20 cellular contexts compared by ENCODE assay signal in the genomic region with DNA sequence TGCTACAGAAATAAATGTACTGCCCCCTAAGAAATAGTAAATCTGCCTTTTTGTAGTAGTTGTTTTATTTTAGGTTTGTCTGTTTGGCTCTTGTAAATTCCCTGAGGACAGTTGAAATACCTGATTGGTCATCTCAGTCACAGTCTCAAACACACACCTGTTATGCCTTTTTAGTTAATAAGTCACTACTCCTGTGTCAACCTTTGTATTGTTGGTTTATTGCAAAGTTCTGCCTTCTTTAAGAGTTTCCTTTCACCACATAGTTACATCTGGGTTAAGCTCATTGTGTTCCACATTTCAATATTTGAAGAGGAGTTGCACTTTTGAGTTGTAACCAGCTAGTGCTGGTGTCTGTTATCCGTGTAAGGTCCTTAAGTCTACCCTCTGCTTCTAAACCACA.
"Had no signal": no experiment of that assay in that cellular context is flagged by ENCODE, and none has a peak within 500 bp of the region (broad histone marks: within the 10 kb centered on the region; RNA-seq: fewer than 3 reads in every experiment).

No MANE protein-coding gene starts in this region.

- H3K9me3 ChIP-seq: heart left ventricle, lower lobe of right lung, neutrophil, right atrium auricular region, suprapubic skin, thyroid gland had no signal

- ATAC-seq: esophagus mucosa; heart left ventricle; lower lobe of right lung; naive thymus-derived CD4-positive, alpha-beta T cell; stimulated activated effector memory CD8-positive, alpha-beta T cell treated with anti-CD3 and anti-CD28 coated beads, Interleukin-12 subunit alpha, Interleukin-12 subunit beta, amount 100 ng/mL, for 72 hours; stimulated activated naive CD8-positive, alpha-beta T cell treated with anti-CD3 and anti-CD28 coated beads, Interleukin-15, Interleukin-2, amounts not matched to agents 100 U/mL and 50 U/mL, for 24 hours had no signal

- H3K4me1 Mint-ChIP-seq: memory B cell; naive thymus-derived CD4-positive, alpha-beta T cell; stimulated activated effector memory CD8-positive, alpha-beta T cell treated with anti-CD3 and anti-CD28 coated beads, Interleukin-12 subunit alpha, Interleukin-12 subunit beta, amount 100 ng/mL, for 72 hours had no signal

- H3K27ac ChIP-seq: heart left ventricle, lower lobe of right lung, neutrophil, right atrium auricular region, suprapubic skin, thyroid gland had no signal

- H3K4me1 ChIP-seq: heart left ventricle, lower lobe of right lung, right atrium auricular region, suprapubic skin had no signal

- H3K27ac Mint-ChIP-seq: memory B cell; naive thymus-derived CD4-positive, alpha-beta T cell; stimulated activated effector memory CD8-positive, alpha-beta T cell treated with anti-CD3 and anti-CD28 coated beads, Interleukin-12 subunit alpha, Interleukin-12 subunit beta, amount 100 ng/mL, for 72 hours; type B pancreatic cell had no signal

- H3K4me3 Mint-ChIP-seq: memory B cell; naive thymus-derived CD4-positive, alpha-beta T cell; stimulated activated effector memory CD8-positive, alpha-beta T cell treated with anti-CD3 and anti-CD28 coated beads, Interleukin-12 subunit alpha, Interleukin-12 subunit beta, amount 100 ng/mL, for 72 hours; type B pancreatic cell had no signal

- H3K27me3 ChIP-seq: heart left ventricle, neutrophil, right atrium auricular region, suprapubic skin, thyroid gland had no signal

- H3K4me3 ChIP-seq: heart left ventricle, lower lobe of right lung, right atrium auricular region, smooth muscle cell, suprapubic skin, thyroid gland had no signal

- H3K36me3 ChIP-seq: lower lobe of right lung, neutrophil, right atrium auricular region, suprapubic skin, thyroid gland had no signal

- H3K27me3 Mint-ChIP-seq: memory B cell; naive thymus-derived CD4-positive, alpha-beta T cell had no signal

- H3K36me3 Mint-ChIP-seq: memory B cell; naive thymus-derived CD4-positive, alpha-beta T cell; stimulated activated effector memory CD8-positive, alpha-beta T cell treated with anti-CD3 and anti-CD28 coated beads, Interleukin-12 subunit alpha, Interleukin-12 subunit beta, amount 100 ng/mL, for 72 hours; type B pancreatic cell had no signal

- H3K9me3 Mint-ChIP-seq: memory B cell; stimulated activated effector memory CD8-positive, alpha-beta T cell treated with anti-CD3 and anti-CD28 coated beads, Interleukin-12 subunit alpha, Interleukin-12 subunit beta, amount 100 ng/mL, for 72 hours; type B pancreatic cell had no signal

- DNase-seq: effector memory CD4-positive, alpha-beta T cell; heart left ventricle; islet precursor cell; lower lobe of right lung; naive thymus-derived CD4-positive, alpha-beta T cell; posterior cingulate gyrus; stimulated activated CD4-positive, alpha-beta T cell treated with anti-CD3 and anti-CD28 coated beads, Interleukin-4, amount 100 ng/mL, for 1 hour; stimulated activated CD8-positive, alpha-beta memory T cell treated with anti-CD3 and anti-CD28 coated beads, Interleukin-4, amount 100 ng/mL, for 48 hours; stimulated activated naive CD8-positive, alpha-beta T cell treated with anti-CD3 and anti-CD28 coated beads, Interleukin-15, Interleukin-2, amounts not matched to agents 100 U/mL and 50 U/mL, for 24 hours; thyroid gland had no signal

- H3K4me2 ChIP-seq: smooth muscle cell had no signal

- FAIRE-seq: endometrium, frontal cortex had no signal
